Comparison of ENCODE assay signal across 8 cellular contexts in the genomic region with DNA sequence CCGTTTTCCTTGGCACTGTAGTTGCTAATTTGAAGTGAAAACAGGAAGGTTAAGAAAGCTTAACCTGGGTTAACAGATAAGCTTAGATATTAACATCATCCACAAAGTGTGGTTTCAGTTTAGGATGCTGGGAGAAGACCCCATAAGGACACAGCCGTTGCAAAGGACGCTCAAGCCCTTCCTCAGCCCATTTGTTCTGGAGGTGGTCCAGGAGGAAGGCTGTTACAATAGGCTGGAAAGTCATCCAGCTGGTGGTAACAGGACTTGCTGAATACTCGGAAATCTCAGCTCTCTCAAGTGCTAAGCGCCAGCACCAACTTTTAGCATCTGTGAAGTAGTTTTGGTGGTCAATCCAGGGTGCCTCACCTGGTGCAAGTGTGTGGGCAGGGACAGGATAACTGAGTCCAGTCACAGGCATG. TPM values are rescaled to one million over a fixed set of nuclear protein-coding genes. Genes with fewer than 3 reads are reported as not detected.
DNase-seq lines count a peak whose midpoint lies in the region; ATAC-seq and TF ChIP-seq lines count a peak whose summit lies in the region.

No MANE protein-coding gene starts in this region.

- no peaks in the 10 kb centered on the region for H3K36me3 ChIP-seq in ES-I3 (ENCODE audit: insufficient read depth, low read length)
- peaks cover 3% of the 10 kb centered on the region; the same call in 1 of the 2 replicates for H3K36me3 ChIP-seq in OCI-LY1 (ENCODE audit: insufficient read depth, low read length)
- H3K36me3 ChIP-seq in endodermal cell (ENCODE audit: control insufficient read depth, insufficient read depth, low read length) = no peaks in the 10 kb centered on the region

- H3K9me2 ChIP-seq in OCI-LY1 (ENCODE audit: low read depth, low read length) = no peaks in the 10 kb centered on the region

- no peaks in the 10 kb centered on the region for H3F3A ChIP-seq in OCI-LY1 (ENCODE audit: insufficient read depth, low read length)

- H3K27ac Mint-ChIP-seq in endodermal cell (peak overlapping the region; percentile 80), osteocyte (ENCODE audit: unreplicated experiment) (peak overlapping the region; percentile 74)

- H3K9ac ChIP-seq in ES-I3 (ENCODE audit: low read depth, low read length) = peak overlapping the region; percentile 8; the same call in 1 of the 2 replicates
- no peak overlapping the region for H3K9ac ChIP-seq in OCI-LY1 (ENCODE audit: low read length)
- H3K9ac ChIP-seq in endodermal cell (ENCODE audit: extremely low read depth, low read length, poor library complexity, severe bottlenecking) = no peak overlapping the region

- 12 to 29% methylated on average over 1 to 4 of the region's 5 CpGs for WGBS in endodermal cell (ENCODE audit: insufficient coverage in 1 of 2, insufficient read length in 1 of 2), 2 experiments

- peak overlapping the region; percentile 46 for H3K27ac ChIP-seq in OCI-LY1 (ENCODE audit: low read depth, low read length, poor library complexity, severe bottlenecking)
- no peak overlapping the region for H3K27ac ChIP-seq in endodermal cell (ENCODE audit: low read depth, low read length)

- no peak overlapping the region for H2AFZ ChIP-seq in OCI-LY1 (ENCODE audit: low read length)

- H3K27me3 ChIP-seq in OCI-LY1 (ENCODE audit: insufficient read depth, low read length) = no peaks in the 10 kb centered on the region
- H3K27me3 ChIP-seq in endodermal cell (ENCODE audit: control insufficient read depth, insufficient read depth, low read length, poor library complexity, severe bottlenecking) = no peaks in the 10 kb centered on the region

- H3K79me2 ChIP-seq in OCI-LY1 (ENCODE audit: insufficient read depth, low read length) = peaks cover 5% of the 10 kb centered on the region; the same call in 1 of the 2 replicates

- no peaks in the 10 kb centered on the region for H3K36me3 Mint-ChIP-seq in endodermal cell (ENCODE audit: low read depth)
- H3K36me3 Mint-ChIP-seq in osteocyte (ENCODE audit: unreplicated experiment) = peaks cover 2% of the 10 kb centered on the region

- H3K4me3 Mint-ChIP-seq in endodermal cell (peak overlapping the region; percentile 22), osteocyte (ENCODE audit: unreplicated experiment) (peak overlapping the region; percentile 27)

- peaks cover 13% of the 10 kb centered on the region for H3K4me1 Mint-ChIP-seq in endodermal cell
- peaks cover 65% of the 10 kb centered on the region for H3K4me1 Mint-ChIP-seq in osteocyte (ENCODE audit: unreplicated experiment)

- H3K27me3 Mint-ChIP-seq in endodermal cell (ENCODE audit: insufficient read depth) (no peaks in the 10 kb centered on the region), osteocyte (ENCODE audit: unreplicated experiment) (no peaks in the 10 kb centered on the region)

- no peak for ATAC-seq in HG03097 (IDR thresholded peaks at IDR 0.05; ENCODE audit: low FRiP score, unreplicated experiment)
- ATAC-seq in GM21737 (IDR thresholded peaks at IDR 0.05; ENCODE audit: unreplicated experiment) = no peak

- peaks cover 40% of the 10 kb centered on the region for H3K4me1 ChIP-seq in ES-I3 (ENCODE audit: insufficient read depth, low read length)
- H3K4me1 ChIP-seq in OCI-LY1 (ENCODE audit: insufficient read depth, low read length, severe bottlenecking) = peaks cover 22% of the 10 kb centered on the region
- no peaks in the 10 kb centered on the region for H3K4me1 ChIP-seq in endodermal cell (ENCODE audit: control insufficient read depth, insufficient read depth, low read length)

- H3K9me3 ChIP-seq in ES-I3 (ENCODE audit: control insufficient read depth, insufficient read depth, low read length) (no peaks in the 10 kb centered on the region), OCI-LY1 (ENCODE audit: low read length) (no peaks in the 10 kb centered on the region), endodermal cell (ENCODE audit: control insufficient read depth, low read length) (no peaks in the 10 kb centered on the region)

- DNase-seq in endodermal cell (peak; percentile 57), osteocyte (ENCODE audit: extremely low spot score, unreplicated experiment) (no peak), COLO829 (ENCODE audit: low spot score) (no peak)
- no peak for DNase-seq in effector CD4-positive, alpha-beta T cell

- no peaks in the 10 kb centered on the region for H4K20me1 ChIP-seq in OCI-LY1 (ENCODE audit: insufficient read depth, low read length)

- H3K4me3 ChIP-seq in OCI-LY1 (ENCODE audit: low read depth, low read length, poor library complexity, severe bottlenecking) (no peak overlapping the region), endodermal cell (ENCODE audit: low read length) (no peak overlapping the region)

- H3K4me2 ChIP-seq in OCI-LY1 (ENCODE audit: low read length) = peak overlapping the region; percentile 42; the same call in 1 of the 2 replicates

- no peak for TF ChIP-seq CTCF in OCI-LY1 (IDR thresholded peaks at IDR 0.05; ENCODE audit: low read length)
- TF ChIP-seq CTCF in endodermal cell (conservative IDR thresholded peaks at IDR 0.05) = no peak
- TF ChIP-seq CTCF in osteocyte (IDR thresholded peaks at IDR 0.05) = no peak

- H3K9me3 Mint-ChIP-seq in endodermal cell (peaks cover 36% of the 10 kb centered on the region), osteocyte (ENCODE audit: unreplicated experiment) (peaks cover 3% of the 10 kb centered on the region)

RNA-seq across cellular contexts. Expression of a gene that starts 14.2 kb away (rescaled TPM):
- 1 to 10 TPM; 1.6 to 4.2 TPM for total RNA-seq in endodermal cell
- polyA plus RNA-seq in endodermal cell (2013, experiment 1 of 2) = 1.7 TPM
- 2.2 TPM for polyA plus RNA-seq in endodermal cell (2013, experiment 2 of 2)
- 14.8 and 16.7 TPM in 2 replicates for total RNA-seq in osteocyte

RNA-seq across cellular contexts. Expression of a gene that starts 42.5 kb away (rescaled TPM):
- total RNA-seq in endodermal cell (1 to 10 TPM; 4.4 to 4.6 TPM), osteocyte (6.1 and 8.8 TPM in 2 replicates)
- polyA plus RNA-seq in endodermal cell (2013, experiment 1 of 2) = 3.4 TPM
- 3.5 TPM for polyA plus RNA-seq in endodermal cell (2013, experiment 2 of 2)
